Comparison of ENCODE assay signal across 29 cellular contexts in genomic region chr11:6336293-6336692, GRCh38.
"Had no signal": no experiment of that assay in that cellular context is flagged by ENCODE, and none has a peak within 500 bp of the region (broad histone marks: within the 10 kb centered on the region; RNA-seq: fewer than 3 reads in every experiment).

No MANE protein-coding gene starts in this region.

- FAIRE-seq: colon, endometrium, endothelial cell of umbilical vein, frontal cortex had no signal

- H2AFZ ChIP-seq: hepatocyte had no signal

- H3K79me2 ChIP-seq: hepatocyte had no signal

- H3K36me3 ChIP-seq: colonic mucosa, esophagus squamous epithelium, gastrocnemius medialis had no signal

- DNase-seq: colonic mucosa; cortex of kidney; dermis blood vessel endothelial cell; dorsolateral prefrontal cortex; effector CD4-positive, alpha-beta T cell; effector CD8-positive, alpha-beta T cell; effector memory CD4-positive, alpha-beta T cell; effector memory CD8-positive, alpha-beta T cell; endodermal cell; erythroblast; esophagus squamous epithelium; foreskin fibroblast; foreskin keratinocyte; foreskin melanocyte; gastrocnemius medialis; glutamatergic neuron; head of caudate nucleus; heart left ventricle; heart right ventricle had no signal

- H3K4me2 ChIP-seq: hepatocyte had no signal

- H3K27ac ChIP-seq: colonic mucosa, coronary artery, dorsolateral prefrontal cortex, epithelial cell of prostate, esophagus muscularis mucosa, esophagus squamous epithelium, foreskin keratinocyte, gastrocnemius medialis, gastroesophageal sphincter, heart left ventricle, heart right ventricle, hepatocyte had no signal

- H3K4me3 ChIP-seq: colonic mucosa, coronary artery, dorsolateral prefrontal cortex, esophagus muscularis mucosa, esophagus squamous epithelium, gastrocnemius medialis, gastroesophageal sphincter, heart left ventricle, heart right ventricle, hepatocyte had no signal

- H3K27me3 ChIP-seq: colonic mucosa, esophagus muscularis mucosa, esophagus squamous epithelium, foreskin keratinocyte, gastrocnemius medialis, gastroesophageal sphincter, heart left ventricle, heart right ventricle, hepatocyte had no signal

- ATAC-seq: effector memory CD8-positive, alpha-beta T cell; esophagus mucosa; foreskin keratinocyte; gastrocnemius medialis; gastroesophageal sphincter; heart left ventricle; heart right ventricle had no signal

- H3K9me3 ChIP-seq: colonic mucosa, esophagus muscularis mucosa, esophagus squamous epithelium, gastrocnemius medialis, gastroesophageal sphincter, heart left ventricle, heart right ventricle had no signal

- H3K4me1 ChIP-seq: colonic mucosa, foreskin keratinocyte had no signal
